ENCODE assay signal across 20 cellular contexts in the genomic region with DNA sequence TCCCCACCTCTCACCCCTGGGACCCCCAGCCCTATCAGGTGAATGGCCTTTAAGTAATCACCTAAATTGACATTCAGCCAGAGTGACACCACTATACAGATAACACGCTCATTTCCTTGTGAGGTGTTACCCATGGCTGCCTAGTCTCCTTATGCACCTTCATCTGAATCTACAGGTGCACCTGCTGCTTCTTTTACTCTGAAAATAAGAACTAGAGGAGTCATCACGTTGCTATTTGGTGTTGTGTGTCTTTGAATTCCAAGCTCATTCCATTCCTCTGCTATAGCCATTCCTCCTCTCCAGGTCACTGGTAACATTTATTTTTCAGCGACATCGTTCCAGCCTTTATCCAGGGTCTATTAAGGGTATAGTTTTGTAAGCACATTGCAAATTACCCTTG.
"Had no signal": no experiment of that assay in that cellular context is flagged by ENCODE, and none has a peak within 500 bp of the region (broad histone marks: within the 10 kb centered on the region; RNA-seq: fewer than 3 reads in every experiment).

No MANE protein-coding gene starts in this region.

- H3K4me3 Mint-ChIP-seq: immature natural killer cell had no signal

- H3K27ac ChIP-seq: coronary artery, dorsolateral prefrontal cortex, esophagus muscularis mucosa, foreskin keratinocyte, gastroesophageal sphincter, heart left ventricle, hepatocyte, left lung, lower lobe of right lung had no signal

- H3K4me3 ChIP-seq: coronary artery, dorsolateral prefrontal cortex, esophagus muscularis mucosa, gastroesophageal sphincter, heart left ventricle, hepatocyte, left lung, lower lobe of right lung had no signal

- H2AFZ ChIP-seq: hepatocyte had no signal

- H3K9me3 ChIP-seq: esophagus muscularis mucosa, gastroesophageal sphincter, heart left ventricle, left lung, lower lobe of right lung had no signal

- H3K9me3 Mint-ChIP-seq: immature natural killer cell had no signal

- H3K79me2 ChIP-seq: hepatocyte had no signal

- H3K27me3 ChIP-seq: dorsolateral prefrontal cortex, esophagus muscularis mucosa, foreskin keratinocyte, gastroesophageal sphincter, heart left ventricle, hepatocyte, left lung had no signal

- H3K4me1 ChIP-seq: foreskin keratinocyte, gastroesophageal sphincter had no signal

- H3K4me2 ChIP-seq: hepatocyte had no signal

- ATAC-seq: foreskin keratinocyte, gastroesophageal sphincter, heart left ventricle, left cardiac atrium, left lung, lower lobe of right lung had no signal

- DNase-seq: dermis blood vessel endothelial cell; dorsolateral prefrontal cortex; effector CD4-positive, alpha-beta T cell; effector memory CD4-positive, alpha-beta T cell; foreskin keratinocyte; heart left ventricle; hypothalamus; immature natural killer cell; islet precursor cell; kidney glomerular epithelial cell; left cardiac atrium; left lung; left ventricle myocardium superior; lower lobe of right lung; mesenchymal stem cell; midbrain had no signal
